Comparison of ENCODE assay signal across 15 cellular contexts in the genomic region with DNA sequence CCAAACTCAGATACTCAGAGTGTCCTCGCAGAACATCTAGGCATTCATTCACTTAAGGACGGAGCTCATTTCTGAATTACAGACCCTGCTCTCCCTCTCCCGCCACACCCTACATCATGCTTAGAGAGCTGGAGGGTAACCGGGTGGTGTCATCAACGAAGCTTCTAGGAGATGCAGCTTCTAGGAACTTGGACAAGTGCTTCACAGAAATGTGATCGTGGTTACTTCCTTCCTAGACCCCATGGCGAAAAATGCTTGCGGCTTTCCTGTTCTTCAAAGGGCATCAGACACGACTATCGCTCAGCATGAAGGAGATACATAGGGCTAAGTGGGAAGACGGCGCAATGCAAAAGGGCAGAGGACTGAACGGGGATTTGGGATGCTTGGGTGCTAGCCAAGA.
A peak's percentile ranks its signal among the peaks of the same experiment; 100 is the strongest.
DNase-seq lines count a peak whose midpoint lies in the region; ATAC-seq, FAIRE-seq and TF ChIP-seq lines count a peak whose summit lies in the region.
"Had no signal": no experiment of that assay in that cellular context is flagged by ENCODE, and none has a peak within 500 bp of the region (broad histone marks: within the 10 kb centered on the region; RNA-seq: fewer than 3 reads in every experiment).

No MANE protein-coding gene starts in this region.

- intact Hi-C loops in activated CD4-positive, alpha-beta memory T cell treated with anti-CD3 and anti-CD28 coated beads for 36 hours (cut with micrococcal nuclease): no loop called here

- H3K4me1 ChIP-seq in SJCRH30: no peaks in the 10 kb centered on the region
- H3K4me1 ChIP-seq: HAP-1, uterus had no signal

- H3K4me3 ChIP-seq in SJCRH30: peak overlapping the region; percentile 39; the same call in 1 of the 2 replicates
- peak overlapping the region; percentile 67 for H3K4me3 ChIP-seq in coronary artery
- H3K4me3 ChIP-seq: HAP-1 had no signal

- CTCF ChIA-PET in activated CD4-positive, alpha-beta memory T cell treated with anti-CD3 and anti-CD28 coated beads, Interleukin-2, amount 10 ng/mL, durations not matched to agents 7 days and 5 days (lab: Charles Lee): interaction anchor here (0.7 to 1.5 kb wide), 4 partner anchors 11 to 255 kb away, joined by 3 to 5 read pairs (median 3); no protein-coding TSS in a partner anchor
- CTCF ChIA-PET in activated CD4-positive, alpha-beta memory T cell treated with anti-CD3 and anti-CD28 coated beads for 36 hours (lab: Charles Lee): no interaction called here

- H3K27me3 Mint-ChIP-seq in activated CD4-positive, alpha-beta memory T cell treated with anti-CD3 and anti-CD28 coated beads, Interleukin-2, amount 10 ng/mL, durations not matched to agents 7 days and 5 days: no peaks in the 10 kb centered on the region
- H3K27me3 Mint-ChIP-seq in activated CD4-positive, alpha-beta memory T cell treated with anti-CD3 and anti-CD28 coated beads for 36 hours: peaks cover 2% of the 10 kb centered on the region
- H3K27me3 Mint-ChIP-seq in stimulated activated naive CD8-positive, alpha-beta T cell treated with anti-CD3 and anti-CD28 coated beads, Interleukin-15, Interleukin-2, amounts not matched to agents 100 ng/mL and 50 ng/mL, for 24 hours: no peaks in the 10 kb centered on the region

- FAIRE-seq in GM19239 (lab: Jason Lieb, UNC): no peak

- peaks cover 25% of the 10 kb centered on the region for H3K4me1 Mint-ChIP-seq in activated CD4-positive, alpha-beta memory T cell treated with anti-CD3 and anti-CD28 coated beads, Interleukin-2, amount 10 ng/mL, durations not matched to agents 7 days and 5 days
- H3K4me1 Mint-ChIP-seq in activated CD4-positive, alpha-beta memory T cell treated with anti-CD3 and anti-CD28 coated beads for 36 hours (ENCODE audit: low read depth): peaks cover 5% of the 10 kb centered on the region
- peaks cover 17% of the 10 kb centered on the region for H3K4me1 Mint-ChIP-seq in stimulated activated naive CD8-positive, alpha-beta T cell treated with anti-CD3 and anti-CD28 coated beads, Interleukin-15, Interleukin-2, amounts not matched to agents 100 ng/mL and 50 ng/mL, for 24 hours (ENCODE audit: low read depth)

- no peak for ATAC-seq in GM18511 (IDR thresholded peaks at IDR 0.05; ENCODE audit: unreplicated experiment)

- POLR2A ChIA-PET in activated CD4-positive, alpha-beta memory T cell treated with anti-CD3 and anti-CD28 coated beads, Interleukin-2, amount 10 ng/mL, durations not matched to agents 7 days and 5 days (lab: Charles Lee): interaction anchor here (0.7 to 1.1 kb wide), 4 partner anchors 11 to 69 kb away, joined by 3 to 6 read pairs (median 4); no protein-coding TSS in a partner anchor
- POLR2A ChIA-PET in activated CD4-positive, alpha-beta memory T cell treated with anti-CD3 and anti-CD28 coated beads for 36 hours (lab: Charles Lee): interaction anchor here (0.6 kb wide), 1 partner anchor 1310 kb away, joined by 3 read pairs; no protein-coding TSS in a partner anchor

- peak overlapping the region; percentile 1 for H3K4me3 Mint-ChIP-seq in activated CD4-positive, alpha-beta memory T cell treated with anti-CD3 and anti-CD28 coated beads, Interleukin-2, amount 10 ng/mL, durations not matched to agents 7 days and 5 days
- no peak overlapping the region for H3K4me3 Mint-ChIP-seq in activated CD4-positive, alpha-beta memory T cell treated with anti-CD3 and anti-CD28 coated beads for 36 hours
- H3K4me3 Mint-ChIP-seq in stimulated activated naive CD8-positive, alpha-beta T cell treated with anti-CD3 and anti-CD28 coated beads, Interleukin-15, Interleukin-2, amounts not matched to agents 100 ng/mL and 50 ng/mL, for 24 hours: peak overlapping the region; percentile 25

- H3K36me3 Mint-ChIP-seq in activated CD4-positive, alpha-beta memory T cell treated with anti-CD3 and anti-CD28 coated beads, Interleukin-2, amount 10 ng/mL, durations not matched to agents 7 days and 5 days (ENCODE audit: low read depth): peaks cover 8% of the 10 kb centered on the region
- no peaks in the 10 kb centered on the region for H3K36me3 Mint-ChIP-seq in activated CD4-positive, alpha-beta memory T cell treated with anti-CD3 and anti-CD28 coated beads for 36 hours
- H3K36me3 Mint-ChIP-seq in stimulated activated naive CD8-positive, alpha-beta T cell treated with anti-CD3 and anti-CD28 coated beads, Interleukin-15, Interleukin-2, amounts not matched to agents 100 ng/mL and 50 ng/mL, for 24 hours (ENCODE audit: low read depth): no peaks in the 10 kb centered on the region

- TF ChIP-seq CTCF in coronary artery (IDR thresholded peaks at IDR 0.05): no peak

- no peaks in the 10 kb centered on the region for H3K27me3 ChIP-seq in SJCRH30
- H3K27me3 ChIP-seq: esophagus squamous epithelium, uterus had no signal

- H3K36me3 ChIP-seq in SJCRH30: no peaks in the 10 kb centered on the region
- H3K36me3 ChIP-seq: esophagus squamous epithelium, HAP-1, uterus had no signal

- H3K9me3 ChIP-seq in SJCRH30 (replicated peaks): no peaks in the 10 kb centered on the region
- H3K9me3 ChIP-seq: esophagus squamous epithelium, HAP-1, uterus had no signal

- peak; percentile 45 for DNase-seq in activated CD4-positive, alpha-beta memory T cell treated with anti-CD3 and anti-CD28 coated beads, Interleukin-2, amount 10 ng/mL, durations not matched to agents 7 days and 5 days
- no peak for DNase-seq in activated CD4-positive, alpha-beta memory T cell treated with anti-CD3 and anti-CD28 coated beads for 36 hours
- DNase-seq in SJCRH30: no peak
- DNase-seq in coronary artery (ENCODE audit: low spot score): no peak
- DNase-seq in COR-L47 (lab: John Stamatoyannopoulos, UW): no peak
- no peak for DNase-seq in GM19239 (ENCODE audit: insufficient read length, low spot score)
- DNase-seq: ACHN; activated T-cell treated with anti-CD3 and anti-CD28 coated beads, Interleukin-2, amount 50 U/mL, for 48 hours; esophagus squamous epithelium; mammary epithelial cell; NCI-H510A treated with DMSO at 0.1 percent for 48 hours had no signal

- no peak overlapping the region for H3K27ac ChIP-seq in SJCRH30
- H3K27ac ChIP-seq in coronary artery: peak overlapping the region in 1 of 2 donors; percentile 72
- H3K27ac ChIP-seq: esophagus squamous epithelium had no signal

- peak overlapping the region; percentile 60 for H3K27ac Mint-ChIP-seq in activated CD4-positive, alpha-beta memory T cell treated with anti-CD3 and anti-CD28 coated beads, Interleukin-2, amount 10 ng/mL, durations not matched to agents 7 days and 5 days
- H3K27ac Mint-ChIP-seq in activated CD4-positive, alpha-beta memory T cell treated with anti-CD3 and anti-CD28 coated beads for 36 hours: no peak overlapping the region
- H3K27ac Mint-ChIP-seq in stimulated activated naive CD8-positive, alpha-beta T cell treated with anti-CD3 and anti-CD28 coated beads, Interleukin-15, Interleukin-2, amounts not matched to agents 100 ng/mL and 50 ng/mL, for 24 hours: peak overlapping the region; percentile 39

- peaks cover 5% of the 10 kb centered on the region for H3K9me3 Mint-ChIP-seq in activated CD4-positive, alpha-beta memory T cell treated with anti-CD3 and anti-CD28 coated beads, Interleukin-2, amount 10 ng/mL, durations not matched to agents 7 days and 5 days
- H3K9me3 Mint-ChIP-seq in activated CD4-positive, alpha-beta memory T cell treated with anti-CD3 and anti-CD28 coated beads for 36 hours: peaks cover 5% of the 10 kb centered on the region
- no peaks in the 10 kb centered on the region for H3K9me3 Mint-ChIP-seq in stimulated activated naive CD8-positive, alpha-beta T cell treated with anti-CD3 and anti-CD28 coated beads, Interleukin-15, Interleukin-2, amounts not matched to agents 100 ng/mL and 50 ng/mL, for 24 hours
